In the genomic region with DNA sequence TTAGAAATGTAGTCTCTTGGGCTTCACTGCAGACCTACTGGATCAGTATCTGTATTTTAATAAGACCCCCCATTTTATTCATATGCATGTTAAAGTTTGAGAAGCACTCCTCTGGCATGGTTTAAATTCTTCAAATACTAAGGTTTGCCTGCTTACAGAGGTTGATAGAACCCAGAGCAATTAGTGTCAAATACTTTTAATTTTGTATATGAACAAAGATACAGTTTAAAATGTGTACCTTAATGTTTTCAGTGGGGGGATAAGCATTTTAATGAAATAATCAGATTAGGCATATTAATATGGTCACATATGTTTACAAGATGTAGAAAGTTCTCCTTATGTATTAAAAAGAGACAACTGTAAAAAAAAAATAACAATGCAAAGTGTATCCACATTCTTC, we compare ENCODE assay signal across 17 cellular contexts. TPM values are rescaled to one million over a fixed set of nuclear protein-coding genes. Genes with fewer than 3 reads are reported as not detected.
DNase-seq lines count a peak whose midpoint lies in the region; ATAC-seq, FAIRE-seq and TF ChIP-seq lines count a peak whose summit lies in the region.
"Had no signal": no experiment of that assay in that cellular context is flagged by ENCODE, and none has a peak within 500 bp of the region (broad histone marks: within the 10 kb centered on the region; RNA-seq: fewer than 3 reads in every experiment).

No MANE protein-coding gene starts in this region.

- POLR2A ChIA-PET in PC-9 (lab: Charles Lee; ENCODE audit: unreplicated experiment), result no interaction called here
- POLR2A ChIA-PET in activated CD8-positive, alpha-beta T cell treated with anti-CD3 and anti-CD28 coated beads for 36 hours (lab: Charles Lee), result no interaction called here

- no peaks in the 10 kb centered on the region for H3K36me3 ChIP-seq in PC-9 (ENCODE audit: low read depth)
- no peaks in the 10 kb centered on the region for H3K36me3 ChIP-seq in astrocyte (ENCODE audit: insufficient read depth, low read length)
- no peaks in the 10 kb centered on the region for H3K36me3 ChIP-seq in psoas muscle (ENCODE audit: insufficient read depth in 1 of 2, low read depth in 1 of 2)

- no peak for ATAC-seq in psoas muscle
- ATAC-seq in activated CD8-positive, alpha-beta T cell treated with anti-CD3 and anti-CD28 coated beads for 36 hours, result no peak

- H3F3A ChIP-seq in PC-9 (ENCODE audit: insufficient read depth, low read depth), result peaks cover 46% of the 10 kb centered on the region

- H3K27me3 Mint-ChIP-seq in Calu3 (ENCODE audit: unreplicated experiment), result no peaks in the 10 kb centered on the region
- H3K27me3 Mint-ChIP-seq in astrocyte (ENCODE audit: low read depth, unreplicated experiment), result no peaks in the 10 kb centered on the region
- H3K27me3 Mint-ChIP-seq in activated CD8-positive, alpha-beta T cell treated with anti-CD3 and anti-CD28 coated beads for 36 hours, result peaks cover 7% of the 10 kb centered on the region

- CTCF ChIA-PET in Calu3 (lab: Charles Lee), result no interaction called here
- CTCF ChIA-PET in PC-9 (lab: Charles Lee), result no interaction called here
- CTCF ChIA-PET in activated CD8-positive, alpha-beta T cell treated with anti-CD3 and anti-CD28 coated beads for 36 hours (lab: Charles Lee), result no interaction called here

- no peaks in the 10 kb centered on the region for H4K20me1 ChIP-seq in PC-9 (ENCODE audit: insufficient read depth)
- H4K20me1 ChIP-seq in astrocyte (ENCODE audit: insufficient read depth, low read length), result no peaks in the 10 kb centered on the region

- peaks cover 7% of the 10 kb centered on the region for H3K36me3 Mint-ChIP-seq in Calu3 (ENCODE audit: insufficient read depth, unreplicated experiment)
- H3K36me3 Mint-ChIP-seq in astrocyte (ENCODE audit: low read depth, unreplicated experiment), result no peaks in the 10 kb centered on the region
- no peaks in the 10 kb centered on the region for H3K36me3 Mint-ChIP-seq in activated CD8-positive, alpha-beta T cell treated with anti-CD3 and anti-CD28 coated beads for 36 hours (ENCODE audit: low read depth)
- H3K36me3 Mint-ChIP-seq: CD14-positive monocyte had no signal

- TF ChIP-seq CTCF in Calu3 (IDR thresholded peaks at IDR 0.05; ENCODE audit: unreplicated experiment), result no peak
- no peak for TF ChIP-seq CTCF in PC-9 (conservative IDR thresholded peaks at IDR 0.05)
- no peak for TF ChIP-seq CTCF in astrocyte (IDR thresholded peaks at IDR 0.05; ENCODE audit: insufficient read depth, low read depth, low read length)
- TF ChIP-seq CTCF in psoas muscle (IDR thresholded peaks at IDR 0.05), result no peak
- no peak for TF ChIP-seq CTCF in activated CD8-positive, alpha-beta T cell treated with anti-CD3 and anti-CD28 coated beads for 36 hours (IDR thresholded peaks at IDR 0.05)

- H3K27ac Mint-ChIP-seq in Calu3 (ENCODE audit: unreplicated experiment), result peak overlapping the region; percentile 79
- H3K27ac Mint-ChIP-seq in astrocyte (ENCODE audit: unreplicated experiment), result peak overlapping the region; percentile 80
- H3K27ac Mint-ChIP-seq in activated CD8-positive, alpha-beta T cell treated with anti-CD3 and anti-CD28 coated beads for 36 hours, result no peak overlapping the region
- H3K27ac Mint-ChIP-seq: CD14-positive monocyte had no signal

- no peaks in the 10 kb centered on the region for H3K9me3 ChIP-seq in PC-9 (ENCODE audit: insufficient read depth, low read depth)
- no peaks in the 10 kb centered on the region for H3K9me3 ChIP-seq in astrocyte (ENCODE audit: insufficient read depth, low read depth, low read length)
- no peaks in the 10 kb centered on the region for H3K9me3 ChIP-seq in psoas muscle
- H3K9me3 ChIP-seq: A549, Peyer's patch had no signal

- no peaks in the 10 kb centered on the region for H3K9me3 Mint-ChIP-seq in Calu3 (ENCODE audit: low read depth, unreplicated experiment)
- no peaks in the 10 kb centered on the region for H3K9me3 Mint-ChIP-seq in astrocyte (ENCODE audit: unreplicated experiment)
- no peaks in the 10 kb centered on the region for H3K9me3 Mint-ChIP-seq in activated CD8-positive, alpha-beta T cell treated with anti-CD3 and anti-CD28 coated beads for 36 hours

- no peak for FAIRE-seq in astrocyte (lab: Jason Lieb, UNC)
- FAIRE-seq: A549, K562 had no signal

- H3K4me2 ChIP-seq in PC-9 (peak overlapping the region; percentile 88), astrocyte (ENCODE audit: low read length) (no peak overlapping the region)

- DNase-seq in Calu3 (no peak), PC-9 (no peak), astrocyte (ENCODE audit: low read depth) (no peak), psoas muscle (no peak), posterior cingulate gyrus (no peak), erythroblast (lab: John Stamatoyannopoulos, UW) (no peak), NCI-H82 (lab: John Stamatoyannopoulos, UW) (no peak)
- no peak for DNase-seq in activated CD8-positive, alpha-beta T cell treated with anti-CD3 and anti-CD28 coated beads for 36 hours
- DNase-seq: DMS153, NCI-H1417 treated with DMSO at 0.1 percent for 48 hours, NCI-H1930, NCI-H774, Peyer's patch, SIG-M5 had no signal

- H3K4me3 Mint-ChIP-seq in Calu3 (ENCODE audit: low read depth, unreplicated experiment) (no peak overlapping the region), astrocyte (ENCODE audit: unreplicated experiment) (no peak overlapping the region)
- H3K4me3 Mint-ChIP-seq in activated CD8-positive, alpha-beta T cell treated with anti-CD3 and anti-CD28 coated beads for 36 hours, result no peak overlapping the region
- H3K4me3 Mint-ChIP-seq: CD14-positive monocyte had no signal

- no peak overlapping the region for H3K9ac ChIP-seq in astrocyte (ENCODE audit: low read length)

- no peak for TF ChIP-seq POLR2A in erythroblast (IDR thresholded peaks at IDR 0.05; ENCODE audit: low read length)

- H3K4me1 Mint-ChIP-seq in Calu3 (ENCODE audit: low read depth, unreplicated experiment) (peaks cover 30% of the 10 kb centered on the region), astrocyte (ENCODE audit: low read depth, unreplicated experiment) (peaks cover 18% of the 10 kb centered on the region)
- peaks cover 8% of the 10 kb centered on the region for H3K4me1 Mint-ChIP-seq in activated CD8-positive, alpha-beta T cell treated with anti-CD3 and anti-CD28 coated beads for 36 hours (ENCODE audit: low read depth)

- H3K79me2 ChIP-seq in PC-9 (ENCODE audit: low read depth) (no peaks in the 10 kb centered on the region; the same call in 1 of the 2 replicates), astrocyte (ENCODE audit: insufficient read depth, low read length) (no peaks in the 10 kb centered on the region)

- H3K4me3 ChIP-seq in PC-9 (peak overlapping the region; percentile 45; the same call in 1 of the 2 replicates), astrocyte (ENCODE audit: insufficient read depth, low read depth, low read length) (no peak overlapping the region), psoas muscle (no peak overlapping the region)
- H3K4me3 ChIP-seq: A549, K562, Peyer's patch had no signal

- H3K27me3 ChIP-seq in PC-9 (ENCODE audit: insufficient read depth, low read depth) (no peaks in the 10 kb centered on the region), astrocyte (ENCODE audit: insufficient read depth, low read length) (no peaks in the 10 kb centered on the region), psoas muscle (ENCODE audit: insufficient read depth in 3 of 3, low read length in 2 of 3) (no peaks in the 10 kb centered on the region)
- H3K27me3 ChIP-seq: Peyer's patch had no signal

- no peaks in the 10 kb centered on the region; the same call in 1 of the 2 replicates for H3K9me2 ChIP-seq in PC-9 (ENCODE audit: insufficient read depth)

- H3K4me1 ChIP-seq in PC-9 (replicated peaks; ENCODE audit: insufficient read depth), result peaks cover 73% of the 10 kb centered on the region
- H3K4me1 ChIP-seq in astrocyte (ENCODE audit: insufficient read depth, low read length), result peaks cover 9% of the 10 kb centered on the region
- peaks cover 49% of the 10 kb centered on the region for H3K4me1 ChIP-seq in psoas muscle
- H3K4me1 ChIP-seq: Peyer's patch had no signal

- intact Hi-C loops in Calu3 (cut with micrococcal nuclease; ENCODE audit: unreplicated experiment), result no loop called here
- intact Hi-C loops in PC-9 (cut with micrococcal nuclease; ENCODE audit: unreplicated experiment), result loop anchor here (2.0 kb wide), 3 partner anchors 41 to 201 kb away; a partner anchor contains a TSS
- intact Hi-C loops in psoas muscle (cut with DNase I), result loop anchor here in 1 of 2 donors (5.0 kb wide), 1 partner anchor 37 kb away; no protein-coding TSS in a partner anchor
- intact Hi-C loops in posterior cingulate gyrus (cut with DNase I), result no loop called here
- intact Hi-C loops in activated CD8-positive, alpha-beta T cell treated with anti-CD3 and anti-CD28 coated beads for 36 hours (cut with micrococcal nuclease), result no loop called here

- H3K27ac ChIP-seq in PC-9, result peak overlapping the region; percentile 99
- no peak overlapping the region for H3K27ac ChIP-seq in astrocyte (ENCODE audit: low read depth, low read length)
- peak overlapping the region; percentile 83 for H3K27ac ChIP-seq in psoas muscle
- H3K27ac ChIP-seq: Peyer's patch had no signal

- BruUV-seq in Calu3 (replicated peaks; lab: Mats Ljungman, UMichigan), result no TSS peak
- BruUV-seq in PC-9 (replicated peaks; lab: Mats Ljungman, UMichigan), result no TSS peak

- H2AFZ ChIP-seq in PC-9 (no peak overlapping the region), astrocyte (ENCODE audit: low read depth, low read length) (no peak overlapping the region)

RNA-seq across cellular contexts. Expression of a gene that starts 40.4 kb away (rescaled TPM):
- total RNA-seq in Calu3 (2022) (50.0 and 51.2 TPM in 2 replicates), PC-9 (2021) (60.1 and 61.0 TPM in 2 replicates), astrocyte (66.6 and 70.6 TPM in 2 replicates), psoas muscle (10 to 100 TPM; 42.6 to 71.9 (median 54.1) TPM)
- 10 to 100 TPM in 2 of 3 donors, 1 to 10 TPM in 1; 9.8 to 46.1 (median 21.7) TPM for polyA plus RNA-seq in psoas muscle
- 10 to 100 TPM; 56.6 to 63.6 TPM for total RNA-seq in activated CD8-positive, alpha-beta T cell treated with anti-CD3 and anti-CD28 coated beads for 36 hours

RNA-seq across cellular contexts. Expression of a gene that starts 57.4 kb away (rescaled TPM):
- total RNA-seq in Calu3 (2022) (64.4 and 67.6 TPM in 2 replicates), PC-9 (2021) (149 and 188 TPM in 2 replicates), astrocyte (115 and 117 TPM in 2 replicates), psoas muscle (100 to 1,000 TPM in 1 of 4 donors, 10 to 100 TPM in 3; 32.5 to 141 (median 52.0) TPM)
- polyA plus RNA-seq in psoas muscle, result 10 to 100 TPM; 15.6 to 84.8 (median 60.6) TPM
- total RNA-seq in activated CD8-positive, alpha-beta T cell treated with anti-CD3 and anti-CD28 coated beads for 36 hours, result 10 to 100 TPM; 51.1 to 56.1 TPM
